Comparison of ENCODE assay signal across 1 cellular context in the genomic region with DNA sequence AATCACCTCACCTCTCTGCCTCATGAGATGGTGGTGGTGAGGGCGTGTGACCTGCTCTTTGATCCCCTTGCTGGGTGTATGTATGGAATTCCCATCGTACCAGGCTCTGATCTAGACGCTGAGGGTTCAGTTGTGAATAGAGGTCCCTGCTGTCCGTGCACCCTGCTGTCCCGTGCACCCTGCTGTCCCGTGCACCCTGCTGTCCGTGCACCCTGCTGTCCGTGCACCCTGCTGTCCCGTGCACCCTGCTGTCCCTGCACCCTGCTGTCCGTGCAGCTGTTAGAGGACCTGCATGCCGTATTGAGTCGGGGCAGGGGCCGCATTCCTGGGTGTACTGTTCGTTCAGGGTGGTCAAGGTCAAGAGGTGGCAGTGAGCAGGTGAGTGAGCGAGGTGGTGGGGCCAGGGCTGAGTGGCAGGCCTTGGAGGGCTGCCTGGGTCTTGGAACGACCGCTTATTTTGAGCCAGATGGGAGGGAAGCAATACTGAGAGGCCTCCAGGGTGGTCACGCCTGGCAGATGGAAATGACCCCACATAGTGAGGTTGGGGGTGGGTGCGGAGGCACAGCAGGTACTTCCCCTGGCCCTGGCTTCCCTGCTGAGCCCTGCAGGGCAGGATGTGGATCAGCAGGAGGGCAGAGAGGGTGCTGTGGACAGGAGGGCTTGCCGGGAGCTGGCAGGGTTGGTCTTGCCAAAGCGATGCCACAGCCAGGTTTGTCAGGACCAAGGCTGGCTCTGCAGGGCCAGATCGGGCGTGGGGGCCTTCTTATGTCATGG.
TF ChIP-seq lines count a peak whose summit lies in the region.

No MANE protein-coding gene starts in this region.

TF ChIP-seq in endothelial cell of umbilical vein, 7 proteins besides CTCF, POLR2A, EP300 and RAD21:
- TF ChIP-seq, protein P1, sequence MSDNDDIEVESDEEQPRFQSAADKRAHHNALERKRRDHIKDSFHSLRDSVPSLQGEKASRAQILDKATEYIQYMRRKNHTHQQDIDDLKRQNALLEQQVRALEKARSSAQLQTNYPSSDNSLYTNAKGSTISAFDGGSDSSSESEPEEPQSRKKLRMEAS (IDR thresholded peaks at IDR 0.05; ENCODE audit: insufficient read depth, insufficient read length), result no peak
- TF ChIP-seq POLR2AphosphoS5 (IDR thresholded peaks at IDR 0.05; ENCODE audit: insufficient read depth, low read depth, low read length) (no peak), EZH2 (IDR thresholded peaks at IDR 0.05; ENCODE audit: borderline replicate concordance, low read depth, low read length, severe bottlenecking) (no peak), MYC (IDR thresholded peaks at IDR 0.05; ENCODE audit: low read depth, low read length) (no peak), GATA2 (IDR thresholded peaks at IDR 0.05; ENCODE audit: insufficient read depth, insufficient read length, low read depth, low read length) (no peak), JUN (IDR thresholded peaks at IDR 0.05; ENCODE audit: borderline replicate concordance, insufficient read depth, insufficient read length, low read depth) (no peak), FOS (IDR thresholded peaks at IDR 0.05; ENCODE audit: borderline replicate concordance, insufficient read depth, low read length) (no peak)
